9 cellular contexts compared by ENCODE assay signal in genomic region chr1:154191990-154192450, GRCh38. TPM values are rescaled to one million over a fixed set of nuclear protein-coding genes. Genes with fewer than 3 reads are reported as not detected.
A peak's percentile ranks its signal among the peaks of the same experiment; 100 is the strongest.
DNase-seq lines count a peak whose midpoint lies in the region; ATAC-seq, FAIRE-seq and TF ChIP-seq lines count a peak whose summit lies in the region.
"Had no signal": no experiment of that assay in that cellular context is flagged by ENCODE, and none has a peak within 500 bp of the region (broad histone marks: within the 10 kb centered on the region; RNA-seq: fewer than 3 reads in every experiment).

TSS of gene TPM3 (minus strand) at chr1:154192100. CDS start at chr1:154192018, 82 bp downstream.

- no peak within 1 kb of the TSS for H3K27ac ChIP-seq in K562 (ENCODE audit: extremely low read depth, low read depth, low read length)
- H3K27ac ChIP-seq in liver (ENCODE audit: low read depth in 1 of 2, low read length in 2 of 2) = no peak within 1 kb of the TSS
- no peak within 1 kb of the TSS for H3K27ac ChIP-seq in upper lobe of left lung

- peaks cover 41% of the 10 kb centered on the region for H3K27me3 Mint-ChIP-seq in activated CD8-positive, alpha-beta memory T cell treated with anti-CD3 and anti-CD28 coated beads, Interleukin-2, amount 10 ng/mL, durations not matched to agents 7 days and 5 days

- in situ Hi-C loops in K562 (cut with MboI) = loop anchor here (5.0 kb wide), 2 partner anchors 55 to 145 kb away; no protein-coding TSS in a partner anchor

- TF ChIP-seq CTCF in K562 (IDR thresholded peaks at IDR 0.05 in 2 of 3, conservative IDR thresholded peaks at IDR 0.05 in 1 of 3; ENCODE audit: insufficient read depth in 2 of 3, low read depth in 1 of 3, low read length in 3 of 3) (peak in 1 of 3 experiments; percentile 2; a peak in 1 of 6 replicates), liver (IDR thresholded peaks at IDR 0.05; ENCODE audit: low read depth, low read length, missing input control) (no peak), upper lobe of left lung (IDR thresholded peaks at IDR 0.05) (no peak)

- TF ChIP-seq POLR2A in K562 (conservative IDR thresholded peaks at IDR 0.05) (no peak), upper lobe of left lung (IDR thresholded peaks at IDR 0.05) (no peak)

- no TSS peak for BruUV-seq in K562 (replicated peaks; lab: Mats Ljungman, UMichigan)

- H3K79me2 ChIP-seq in K562 (ENCODE audit: control insufficient read depth, insufficient read depth, low read length) = no peaks in the 10 kb centered on the region

- H3K4me3 ChIP-seq in K562 (no peak within 1 kb of the TSS), liver (ENCODE audit: low read depth in 1 of 3, low read length in 3 of 3) (no peak within 1 kb of the TSS), upper lobe of left lung (no peak within 1 kb of the TSS)

- H2AFZ ChIP-seq in K562 (ENCODE audit: low read depth, low read length) = 0 out of 2 replicates have a peak within 1 kb of the TSS, but pooled peaks have one; percentile 44

- no peaks in the 10 kb centered on the region for H3K36me3 Mint-ChIP-seq in activated CD8-positive, alpha-beta memory T cell treated with anti-CD3 and anti-CD28 coated beads, Interleukin-2, amount 10 ng/mL, durations not matched to agents 7 days and 5 days

- WGBS in K562 (ENCODE audit: insufficient coverage, low coverage, missing lambda C conversion rate) = 0% methylated on average over 1 of the region's 1 CpG
- WGBS in liver = 27% methylated on average over 1 of the region's 1 CpG
- 17 to 33% methylated on average over 1 of the region's 1 CpG for WGBS in upper lobe of left lung, 2 donors

- TF ChIP-seq EP300 in K562 (IDR thresholded peaks at IDR 0.05; ENCODE audit: low read length) (no peak), upper lobe of left lung (IDR thresholded peaks at IDR 0.05) (no peak)

- H3K36me3 ChIP-seq in K562 (ENCODE audit: control insufficient read depth, insufficient read depth, low read length) = no peaks in the 10 kb centered on the region
- H3K36me3 ChIP-seq in liver (ENCODE audit: control insufficient read depth in 4 of 4, insufficient read depth in 3 of 4, low read depth in 1 of 4, low read length in 3 of 4) = no peaks in the 10 kb centered on the region
- no peaks in the 10 kb centered on the region for H3K36me3 ChIP-seq in upper lobe of left lung

- H3K9me3 ChIP-seq in K562 (replicated peaks; ENCODE audit: control insufficient read depth, insufficient read depth, low read depth, low read length) (no peaks in the 10 kb centered on the region), liver (ENCODE audit: control insufficient read depth in 4 of 4, low read length in 3 of 4) (no peaks in the 10 kb centered on the region), upper lobe of left lung (no peaks in the 10 kb centered on the region)

- peak within 1 kb of the TSS; percentile 12; the same call in 1 of the 2 replicates for H3K4me2 ChIP-seq in K562 (ENCODE audit: insufficient read depth, low read length)

- FAIRE-seq in K562 (lab: Jason Lieb, UNC) = peak; percentile 6

- no peak within 1 kb of the TSS for H3K4me3 Mint-ChIP-seq in activated CD8-positive, alpha-beta memory T cell treated with anti-CD3 and anti-CD28 coated beads, Interleukin-2, amount 10 ng/mL, durations not matched to agents 7 days and 5 days

- POLR2A ChIA-PET in K562 (lab: Yijun Ruan, JAX) = interaction anchor here (0.6 to 2.9 kb wide), 7 partner anchors 10 to 903 kb away, joined by 3 to 12 read pairs (median 3); partner anchors contain the start of genes RPS27 and UBAP2L

- no peaks in the 10 kb centered on the region for H3K9me3 Mint-ChIP-seq in activated CD8-positive, alpha-beta memory T cell treated with anti-CD3 and anti-CD28 coated beads, Interleukin-2, amount 10 ng/mL, durations not matched to agents 7 days and 5 days (ENCODE audit: low read depth)

- DNase-seq in activated CD8-positive, alpha-beta memory T cell treated with anti-CD3 and anti-CD28 coated beads, Interleukin-2, amount 10 ng/mL, durations not matched to agents 7 days and 5 days = no peak
- DNase-seq in activated CD8-positive, alpha-beta memory T cell treated with anti-CD3 and anti-CD28 coated beads, Interleukin-2, amount 50 U/mL, for 4 hours = no peak
- no peak for DNase-seq in K562 (ENCODE audit: extremely low read depth in 1 of 4, low spot score in 3 of 4)
- DNase-seq in upper lobe of left lung = no peak
- DNase-seq: DMS53 had no signal

- H3K9me1 ChIP-seq in K562 (ENCODE audit: control insufficient read depth, insufficient read depth, low read length) = no peaks in the 10 kb centered on the region

- H3K27me3 ChIP-seq in K562 (ENCODE audit: control insufficient read depth in 2 of 2, insufficient read depth in 2 of 2, low read length in 2 of 2) = no peaks in the 10 kb centered on the region
- H3K27me3 ChIP-seq in liver (ENCODE audit: control insufficient read depth in 4 of 4, insufficient read depth in 4 of 4, low read length in 3 of 4) = no peaks in the 10 kb centered on the region
- no peaks in the 10 kb centered on the region for H3K27me3 ChIP-seq in upper lobe of left lung

- H3K27ac Mint-ChIP-seq in activated CD8-positive, alpha-beta memory T cell treated with anti-CD3 and anti-CD28 coated beads, Interleukin-2, amount 10 ng/mL, durations not matched to agents 7 days and 5 days = no peak within 1 kb of the TSS

- H3K4me1 ChIP-seq in K562 (replicated peaks in 1 of 2; ENCODE audit: control insufficient read depth in 2 of 2, insufficient read depth in 2 of 2, low read length in 2 of 2) = peaks cover 8 to 25% of the 10 kb centered on the region in 2 experiments; a peak in 4 of 5 replicates
- H3K4me1 ChIP-seq in liver (ENCODE audit: control insufficient read depth in 4 of 4, insufficient read depth in 4 of 4, low read length in 3 of 4) = no peaks in the 10 kb centered on the region
- peaks cover 0 to 8% (median 1%) of the 10 kb centered on the region in 4 donors for H3K4me1 ChIP-seq in upper lobe of left lung

- peaks cover 3% of the 10 kb centered on the region for H3K4me1 Mint-ChIP-seq in activated CD8-positive, alpha-beta memory T cell treated with anti-CD3 and anti-CD28 coated beads, Interleukin-2, amount 10 ng/mL, durations not matched to agents 7 days and 5 days

- no peak for TF ChIP-seq RAD21 in K562 (CRISPR knock-in tag; conservative IDR thresholded peaks at IDR 0.05 in 1 of 2, IDR thresholded peaks at IDR 0.05 in 1 of 2)
- no peak for TF ChIP-seq RAD21 in liver (IDR thresholded peaks at IDR 0.05)

- no peaks in the 10 kb centered on the region for H4K20me1 ChIP-seq in K562 (replicated peaks; ENCODE audit: control insufficient read depth, insufficient read depth, low read length)

- intact Hi-C loops in K562 (cut with micrococcal nuclease) = loop anchor here (10.0 kb wide), 1 partner anchor 273 kb away; no protein-coding TSS in a partner anchor

- H3K9ac ChIP-seq in K562 (ENCODE audit: insufficient read depth in 1 of 2, low read depth in 2 of 2, low read length in 2 of 2) = peak within 1 kb of the TSS in 1 of 2 experiments; percentile 2; a peak in 1 of 4 replicates
- H3K9ac ChIP-seq in liver (ENCODE audit: low read depth in 1 of 2, low read length in 2 of 2) = no peak within 1 kb of the TSS

- CTCF ChIA-PET in activated CD8-positive, alpha-beta memory T cell treated with anti-CD3 and anti-CD28 coated beads, Interleukin-2, amount 10 ng/mL, durations not matched to agents 7 days and 5 days (lab: Charles Lee) = interaction anchor here (1.4 to 1.6 kb wide), 2 partner anchors 80 to 81 kb away, joined by 4 read pairs; no protein-coding TSS in a partner anchor
- CTCF ChIA-PET in K562 (lab: Yijun Ruan, JAX; ENCODE audit: low intra/inter-chr PET ratio) = no interaction called here

- ATAC-seq in activated CD8-positive, alpha-beta memory T cell treated with anti-CD3 and anti-CD28 coated beads, Interleukin-2, amount 10 ng/mL, durations not matched to agents 7 days and 5 days = no peak
- ATAC-seq in K562 (peak; percentile 20; the same call in 2 of the 3 replicates), upper lobe of left lung (ENCODE audit: low FRiP score in 2 of 2) (peak in 1 of 2 donors; percentile 59), HG02571 (IDR thresholded peaks at IDR 0.05; ENCODE audit: unreplicated experiment) (no peak), HG03439 (IDR thresholded peaks at IDR 0.05; ENCODE audit: unreplicated experiment) (no peak), HG03521 (IDR thresholded peaks at IDR 0.05; ENCODE audit: unreplicated experiment) (no peak)

TF ChIP-seq in K562, 482 proteins besides CTCF, POLR2A, EP300 and RAD21:
- TF ChIP-seq SRF (CRISPR knock-in tag; IDR thresholded peaks at IDR 0.05) = peak in 1 of 2 experiments; percentile 76; a peak in 1 of 4 replicates
- no peak for TF ChIP-seq FOXA3 (CRISPR knock-in tag; conservative IDR thresholded peaks at IDR 0.05 in 1 of 2, IDR thresholded peaks at IDR 0.05 in 1 of 2)
- TF ChIP-seq SOX6 (IDR thresholded peaks at IDR 0.05) = 0 out of 2 replicates have a peak, but pooled peaks have one; percentile 14

TF ChIP-seq in liver, 16 proteins besides CTCF, POLR2A, EP300 and RAD21 (continues in another document):
- TF ChIP-seq RXRA (IDR thresholded peaks at IDR 0.05) = no peak
- no peak for TF ChIP-seq YY1 (IDR thresholded peaks at IDR 0.05)
- TF ChIP-seq GABPA (IDR thresholded peaks at IDR 0.05 in 1 of 2, conservative IDR thresholded peaks at IDR 0.05 in 1 of 2) = no peak
- TF ChIP-seq NR2F2 (IDR thresholded peaks at IDR 0.05) = no peak
- no peak for TF ChIP-seq JUND (IDR thresholded peaks at IDR 0.05)
- no peak for TF ChIP-seq SP1 (IDR thresholded peaks at IDR 0.05)

RNA-seq across cellular contexts. Expression of gene TPM3, which starts in this region (rescaled TPM):
- 100 to 1,000 TPM; 678 to 780 TPM for total RNA-seq in activated CD8-positive, alpha-beta memory T cell treated with anti-CD3 and anti-CD28 coated beads, Interleukin-2, amount 10 ng/mL, durations not matched to agents 7 days and 5 days
- 94.6 and 152 TPM in 2 replicates for total RNA-seq in K562 (2011; cell fraction: chromatin; rRNA removed; ENCODE audit: low replicate concordance)
- total RNA-seq in K562 (2011; cell fraction: nucleolus; rRNA removed) = 60.4 and 81.0 TPM in 2 replicates
- 113 and 173 TPM in 2 replicates for total RNA-seq in K562 (2011; cell fraction: nucleoplasm; rRNA removed)
- 344 and 399 TPM in 2 replicates for total RNA-seq in K562 (2014; rRNA removed)
- 350 and 402 TPM in 2 replicates for total RNA-seq in K562 (2014; rRNA removed; fragmentation: Illumina TruSeq; extraction: Trizol)
- total RNA-seq in K562 (2015; rRNA removed; fragmentation: Illumina TruSeq; extraction: Trizol) = 400 and 421 TPM in 2 replicates
- total RNA-seq in K562 (2021) = 500 and 507 TPM in 2 replicates
- 423 and 536 TPM in 2 replicates for polyA plus RNA-seq in K562 (2011; rRNA removed)
- polyA plus RNA-seq in K562 (2011; cell fraction: cytosol; rRNA removed) = 181 and 303 TPM in 2 replicates
- 147 and 198 TPM in 2 replicates for polyA plus RNA-seq in K562 (2011; cell fraction: nucleus; rRNA removed)
- 390 and 526 TPM in 2 replicates for polyA plus RNA-seq in K562 (2012)
- 488 and 545 TPM in 2 replicates for polyA plus RNA-seq in K562 (2014; fragmentation: Illumina TruSeq; extraction: Trizol)
- polyA plus RNA-seq in K562 (2014; fragmentation: Nextera tagmentation; extraction: Ambion mirVana) = 100 to 1,000 TPM; 202 to 241 TPM
- polyA plus RNA-seq in K562 (2014; rRNA removed) = 496 and 604 TPM in 2 replicates
- polyA minus RNA-seq in K562 (2011; rRNA and poly(A)+ RNA removed) = 256 and 293 TPM in 2 replicates
- 99.9 and 136 TPM in 2 replicates for polyA minus RNA-seq in K562 (2011; cell fraction: cytosol; rRNA and poly(A)+ RNA removed)
- 42.7 and 79.9 TPM in 2 replicates for polyA minus RNA-seq in K562 (2011; cell fraction: nucleus; rRNA and poly(A)+ RNA removed)
- total RNA-seq in liver = 100 to 1,000 TPM in 1 of 2 donors, 10 to 100 TPM in 1; 89.6 to 120 TPM
- polyA plus RNA-seq in liver = 100 to 1,000 TPM; 105 to 113 TPM
- 100 to 1,000 TPM; 149 to 452 (median 344) TPM for total RNA-seq in upper lobe of left lung
